20 cellular contexts compared by ENCODE assay signal in the genomic region with DNA sequence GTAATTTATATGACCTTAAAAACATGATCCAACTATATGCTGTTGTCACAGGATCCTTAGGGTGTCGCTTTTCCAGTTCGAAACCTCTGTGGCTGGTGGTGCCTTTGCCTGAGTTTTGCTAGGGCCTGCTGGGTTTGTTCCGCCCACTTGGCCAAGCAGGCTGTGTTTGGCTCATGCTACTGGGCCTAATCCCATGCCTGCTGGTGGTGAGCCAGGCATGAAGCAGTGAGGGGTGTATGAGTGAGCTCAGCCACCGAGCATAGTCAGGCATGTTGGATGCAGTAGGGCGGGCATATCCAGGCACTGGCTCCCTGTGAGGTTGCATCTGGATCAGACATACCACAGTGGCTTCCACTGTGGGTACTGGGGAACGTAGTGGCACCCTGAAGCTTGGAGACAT.
"Had no signal": no experiment of that assay in that cellular context is flagged by ENCODE, and none has a peak within 500 bp of the region (broad histone marks: within the 10 kb centered on the region; RNA-seq: fewer than 3 reads in every experiment).

No MANE protein-coding gene starts in this region.

- DNase-seq: activated CD4-positive, alpha-beta T cell treated with anti-CD3 and anti-CD28 coated beads for 1 hour; activated CD4-positive, alpha-beta T cell treated with anti-CD3 and anti-CD28 coated beads, Interleukin-2, amount 50 U/mL, for 48 hours; activated gamma-delta T cell treated with Interleukin-2 at 50 U/mL for 16 hours; activated naive CD8-positive, alpha-beta T cell treated with anti-CD3 and anti-CD28 coated beads, Interleukin-2, amount 10 ng/mL, durations not matched to agents 7 days and 5 days; activated T-cell treated with anti-CD3 and anti-CD28 coated beads, Interleukin-2, amount 50 U/mL, for 48 hours; effector memory CD4-positive, alpha-beta T cell; mesendoderm; occipital lobe; stomach; testis; upper lobe of left lung had no signal

- H3K4me3 Mint-ChIP-seq: activated naive CD8-positive, alpha-beta T cell treated with anti-CD3 and anti-CD28 coated beads, Interleukin-2, amount 10 ng/mL, durations not matched to agents 7 days and 5 days; brain; dendritic cell treated with granulocyte-macrophage colony-stimulating factor and Interleukin-4, amounts not matched to agents 40 ng/mL and 50 ng/mL, for 4 days; natural killer cell treated with Interleukin-12 subunit alpha and Interleukin-12 subunit beta and Interleukin-15 and Interleukin-18, amount 100 ng/mL, for 72 hours had no signal

- H3K27ac Mint-ChIP-seq: activated naive CD8-positive, alpha-beta T cell treated with anti-CD3 and anti-CD28 coated beads, Interleukin-2, amount 10 ng/mL, durations not matched to agents 7 days and 5 days; brain; dendritic cell treated with granulocyte-macrophage colony-stimulating factor and Interleukin-4, amounts not matched to agents 40 ng/mL and 50 ng/mL, for 4 days; natural killer cell treated with Interleukin-12 subunit alpha and Interleukin-12 subunit beta and Interleukin-15 and Interleukin-18, amount 100 ng/mL, for 72 hours had no signal

- H3K27me3 ChIP-seq: hepatocyte, stomach, testis, upper lobe of left lung had no signal

- FAIRE-seq: keratinocyte had no signal

- H3K27me3 Mint-ChIP-seq: activated naive CD8-positive, alpha-beta T cell treated with anti-CD3 and anti-CD28 coated beads, Interleukin-2, amount 10 ng/mL, durations not matched to agents 7 days and 5 days; dendritic cell treated with granulocyte-macrophage colony-stimulating factor and Interleukin-4, amounts not matched to agents 40 ng/mL and 50 ng/mL, for 4 days; natural killer cell treated with Interleukin-12 subunit alpha and Interleukin-12 subunit beta and Interleukin-15 and Interleukin-18, amount 100 ng/mL, for 72 hours had no signal

- H3K4me2 ChIP-seq: hepatocyte had no signal

- H3K36me3 ChIP-seq: prostate gland had no signal

- H3K4me3 ChIP-seq: hepatocyte, prostate gland, stomach, testis, upper lobe of left lung had no signal

- H3K4me1 ChIP-seq: prostate gland, stomach, testis had no signal

- H3K4me1 Mint-ChIP-seq: brain had no signal

- H2AFZ ChIP-seq: hepatocyte had no signal

- H3K27ac ChIP-seq: epithelial cell of prostate, hepatocyte, prostate gland, stomach, testis, upper lobe of left lung had no signal

- ATAC-seq: natural killer cell treated with Interleukin-12 subunit alpha and Interleukin-12 subunit beta and Interleukin-15 and Interleukin-18, amount 100 ng/mL, for 72 hours; sciatic nerve; SK-N-SH treated with all-trans-retinoic acid at 6 μM for 48 hours had no signal

- H3K9me3 ChIP-seq: prostate gland, testis, upper lobe of left lung had no signal
